Comparison of ENCODE assay signal across 14 cellular contexts in genomic region chr5:116472274-116472673, GRCh38.
"Had no signal": no experiment of that assay in that cellular context is flagged by ENCODE, and none has a peak within 500 bp of the region (broad histone marks: within the 10 kb centered on the region; RNA-seq: fewer than 3 reads in every experiment).

No MANE protein-coding gene starts in this region.

- H3K27ac ChIP-seq: breast epithelium, heart right ventricle, pancreas, right atrium auricular region, uterus had no signal

- H3K27me3 ChIP-seq: breast epithelium, dorsolateral prefrontal cortex, heart right ventricle, left lung, pancreas, right atrium auricular region, uterus had no signal

- H3K4me1 Mint-ChIP-seq: activated CD4-positive, alpha-beta memory T cell treated with anti-CD3 and anti-CD28 coated beads, Interleukin-2, amount 10 ng/mL, durations not matched to agents 7 days and 5 days had no signal

- H3K9me3 ChIP-seq: pancreas had no signal

- ATAC-seq: activated T-cell treated with anti-CD3 and anti-CD28 coated beads, Interleukin-2, amount 50 U/mL, for 72 hours; heart right ventricle; left lung; pancreas had no signal

- DNase-seq: activated CD4-positive, alpha-beta memory T cell treated with anti-CD3 and anti-CD28 coated beads, Interleukin-2, amount 10 ng/mL, durations not matched to agents 7 days and 5 days; activated T-cell treated with anti-CD3 and anti-CD28 coated beads, Interleukin-2, amount 50 U/mL, for 72 hours; aorta; dorsolateral prefrontal cortex; foreskin melanocyte; heart right ventricle; islet precursor cell; left lung; mesendoderm; pancreas; small intestine; uterus had no signal

- H3K27ac Mint-ChIP-seq: activated CD4-positive, alpha-beta memory T cell treated with anti-CD3 and anti-CD28 coated beads, Interleukin-2, amount 10 ng/mL, durations not matched to agents 7 days and 5 days; activated T-cell treated with anti-CD3 and anti-CD28 coated beads, Interleukin-2, amount 50 U/mL, for 72 hours had no signal

- H3K4me3 ChIP-seq: breast epithelium, dorsolateral prefrontal cortex, heart right ventricle, left lung, pancreas, right atrium auricular region, uterus had no signal

- H3K4me1 ChIP-seq: breast epithelium, heart right ventricle, left lung, pancreas, right atrium auricular region, uterus had no signal

- H3K27me3 Mint-ChIP-seq: activated CD4-positive, alpha-beta memory T cell treated with anti-CD3 and anti-CD28 coated beads, Interleukin-2, amount 10 ng/mL, durations not matched to agents 7 days and 5 days had no signal

- H3K36me3 ChIP-seq: uterus had no signal

- H3K4me3 Mint-ChIP-seq: activated CD4-positive, alpha-beta memory T cell treated with anti-CD3 and anti-CD28 coated beads, Interleukin-2, amount 10 ng/mL, durations not matched to agents 7 days and 5 days; activated T-cell treated with anti-CD3 and anti-CD28 coated beads, Interleukin-2, amount 50 U/mL, for 72 hours had no signal
